9 cellular contexts compared by ENCODE assay signal in the genomic region with DNA sequence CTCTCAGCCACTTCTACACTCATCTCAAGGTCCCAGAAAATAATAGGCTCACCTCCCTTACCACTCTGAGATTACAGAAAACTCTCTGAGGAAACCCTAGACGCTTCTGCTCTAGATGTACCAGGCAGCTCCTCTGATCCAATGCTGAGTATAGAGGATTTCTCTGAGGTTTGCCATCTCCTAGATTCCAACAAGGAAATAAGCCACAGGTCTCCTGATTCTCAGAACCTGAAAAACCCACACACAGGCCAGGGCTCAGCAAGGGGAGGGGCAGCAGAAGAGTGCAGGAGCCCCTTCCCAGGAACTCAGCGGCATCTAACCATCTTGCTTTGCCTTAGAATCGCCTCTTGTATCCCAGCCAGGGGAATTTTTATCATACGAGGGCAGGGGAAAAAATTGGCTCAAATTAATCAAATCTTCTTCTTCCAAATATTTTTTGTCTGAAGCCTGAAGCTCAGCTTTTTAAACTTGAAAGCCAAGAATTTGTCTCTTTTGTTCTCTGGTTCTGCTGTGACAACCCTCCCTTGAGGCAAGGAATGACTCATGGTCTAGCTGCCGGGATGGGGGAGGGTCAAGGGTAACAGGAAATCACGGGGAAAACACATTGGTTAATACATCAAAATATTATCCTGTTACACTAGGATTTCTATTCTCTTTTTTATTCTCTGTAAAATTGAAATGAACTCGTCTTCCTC. TPM values are rescaled to one million over a fixed set of nuclear protein-coding genes. Genes with fewer than 3 reads are reported as not detected.
DNase-seq lines count a peak whose midpoint lies in the region; ATAC-seq and TF ChIP-seq lines count a peak whose summit lies in the region.
"Had no signal": no experiment of that assay in that cellular context is flagged by ENCODE, and none has a peak within 500 bp of the region (broad histone marks: within the 10 kb centered on the region; RNA-seq: fewer than 3 reads in every experiment).

No MANE protein-coding gene starts in this region.

- H3K27ac Mint-ChIP-seq in osteocyte (ENCODE audit: unreplicated experiment): peak overlapping the region; percentile 98
- H3K27ac Mint-ChIP-seq: B cell had no signal

- TF ChIP-seq CTCF in fibroblast of the aortic adventitia (IDR thresholded peaks at IDR 0.05; ENCODE audit: insufficient read depth, low read length): no peak
- TF ChIP-seq CTCF in osteocyte (IDR thresholded peaks at IDR 0.05): no peak

- H3K4me3 Mint-ChIP-seq in osteocyte (ENCODE audit: unreplicated experiment): peak overlapping the region; percentile 55
- H3K4me3 Mint-ChIP-seq: B cell had no signal

- H3K36me3 Mint-ChIP-seq in osteocyte (ENCODE audit: unreplicated experiment): peaks cover 5% of the 10 kb centered on the region

- no peaks in the 10 kb centered on the region for H3K27me3 Mint-ChIP-seq in osteocyte (ENCODE audit: unreplicated experiment)

- peak; percentile 39 for DNase-seq in NK-92 treated with Interleukin-12 subunit alpha and Interleukin-12 subunit beta, amount 100 ng/mL, for 24 hours (lab: John Stamatoyannopoulos, UW)
- DNase-seq in NK-92 (lab: John Stamatoyannopoulos, UW; ENCODE audit: unreplicated experiment) (no peak), UCSD-AML1 (lab: John Stamatoyannopoulos, UW; ENCODE audit: unreplicated experiment) (peak; percentile 10), fibroblast of the aortic adventitia (ENCODE audit: low read depth) (peak; percentile 98), osteocyte (ENCODE audit: extremely low spot score, unreplicated experiment) (no peak), COR-L47 (lab: John Stamatoyannopoulos, UW) (no peak)

- peak; percentile 74 for ATAC-seq in HG03159 (IDR thresholded peaks at IDR 0.05; ENCODE audit: unreplicated experiment)
- ATAC-seq in GM19397 (IDR thresholded peaks at IDR 0.05; ENCODE audit: unreplicated experiment): no peak

- H3K4me1 Mint-ChIP-seq in osteocyte (ENCODE audit: unreplicated experiment): peaks cover 76% of the 10 kb centered on the region
- H3K4me1 Mint-ChIP-seq: B cell had no signal

- peak overlapping the region; percentile 35 for H3K4me3 ChIP-seq in fibroblast of the aortic adventitia (ENCODE audit: low read depth, low read length)

- H3K9me3 Mint-ChIP-seq in osteocyte (ENCODE audit: unreplicated experiment): peaks cover 10% of the 10 kb centered on the region

RNA-seq across cellular contexts. Expression of a gene that starts 30.8 kb away (rescaled TPM):
- total RNA-seq in fibroblast of the aortic adventitia (ENCODE audit: low replicate concordance) (6.5 and 25.0 TPM in 2 replicates), osteocyte (20.8 and 22.2 TPM in 2 replicates)

Comparison
In these comparisons a context has a peak if more than half of its experiments do, and no peak if none do; other contexts are left out.
1. DNase-seq: peak in NK-92 treated with Interleukin-12 subunit alpha and Interleukin-12 subunit beta, amount 100 ng/mL, for 24 hours (single experiment), UCSD-AML1 (single experiment) and fibroblast of the aortic adventitia (single experiment); none in NK-92 (single experiment), osteocyte (single experiment) and COR-L47 (single experiment).